ENCODE assay signal across 13 cellular contexts in genomic region chr11:10674991-10675440, GRCh38. TPM values are rescaled to one million over a fixed set of nuclear protein-coding genes. Genes with fewer than 3 reads are reported as not detected.
DNase-seq lines count a peak whose midpoint lies in the region; ATAC-seq, FAIRE-seq and TF ChIP-seq lines count a peak whose summit lies in the region.
"Had no signal": no experiment of that assay in that cellular context is flagged by ENCODE, and none has a peak within 500 bp of the region (broad histone marks: within the 10 kb centered on the region; RNA-seq: fewer than 3 reads in every experiment).

No MANE protein-coding gene starts in this region.

- peaks cover 9% of the 10 kb centered on the region for H3K4me1 ChIP-seq in keratinocyte (ENCODE audit: control insufficient read depth, extremely low read depth, insufficient read depth, low read length)
- H3K4me1 ChIP-seq in psoas muscle: peaks cover 29% of the 10 kb centered on the region
- H3K4me1 ChIP-seq in CD4-positive, alpha-beta memory T cell (ENCODE audit: insufficient read depth, low read length): peaks cover 5% of the 10 kb centered on the region
- H3K4me1 ChIP-seq in MM.1S (ENCODE audit: low read length): no peaks in the 10 kb centered on the region

- no peak overlapping the region for H3K4me3 Mint-ChIP-seq in CD4-positive, alpha-beta memory T cell

- H3K4me1 Mint-ChIP-seq in CD4-positive, alpha-beta memory T cell: peaks cover 1 to 7% (median 4%) of the 10 kb centered on the region in 4 donors

- peak overlapping the region in 1 of 3 experiments; percentile 42 for H3K4me3 ChIP-seq in keratinocyte (ENCODE audit: control insufficient read depth in 2 of 3, extremely low read depth in 1 of 3, insufficient read depth in 2 of 3, low read depth in 1 of 3, low read length in 3 of 3)
- peak overlapping the region; percentile 57 for H3K4me3 ChIP-seq in psoas muscle
- H3K4me3 ChIP-seq in CD4-positive, alpha-beta memory T cell (ENCODE audit: low read length in 2 of 2): no peak overlapping the region
- no peak overlapping the region for H3K4me3 ChIP-seq in MM.1S (ENCODE audit: low read length)

- ATAC-seq in psoas muscle: peak; percentile 94 to 98 (median 96)

- CTCF ChIA-PET in CD4-positive, alpha-beta memory T cell (lab: Charles Lee; ENCODE audit: partially characterized antibody): no interaction called here

- H3K27me3 Mint-ChIP-seq in CD4-positive, alpha-beta memory T cell: peaks cover 42 to 45% of the 10 kb centered on the region in 2 donors

- 1 to 2% (median 1%) methylated on average over 8 of the region's 8 CpGs for WGBS in psoas muscle, 3 donors

- H2AFZ ChIP-seq in keratinocyte (ENCODE audit: control insufficient read depth, low read length): peak overlapping the region; percentile 77
- H2AFZ ChIP-seq in MM.1S (ENCODE audit: low read length): no peak overlapping the region

- H3K27ac ChIP-seq in keratinocyte (ENCODE audit: control insufficient read depth, insufficient read depth, low read length) (no peak overlapping the region), psoas muscle (peak overlapping the region; percentile 90), MM.1S (ENCODE audit: low read length) (no peak overlapping the region)
- no peak overlapping the region for H3K27ac ChIP-seq in CD4-positive, alpha-beta memory T cell (ENCODE audit: low read depth, low read length)

- H3K36me3 ChIP-seq in keratinocyte (ENCODE audit: control insufficient read depth in 2 of 2, extremely low read depth in 1 of 2, insufficient read depth in 2 of 2, low read length in 2 of 2) (no peaks in the 10 kb centered on the region), psoas muscle (ENCODE audit: insufficient read depth in 1 of 2, low read depth in 1 of 2) (no peaks in the 10 kb centered on the region), MM.1S (replicated peaks; ENCODE audit: insufficient read depth, low read length) (no peaks in the 10 kb centered on the region)
- H3K36me3 ChIP-seq in CD4-positive, alpha-beta memory T cell (ENCODE audit: insufficient read depth, low read length): no peaks in the 10 kb centered on the region

- FAIRE-seq in keratinocyte (lab: Jason Lieb, UNC): no peak
- no peak for FAIRE-seq in GM19239 (lab: Jason Lieb, UNC)

- TF ChIP-seq CTCF in keratinocyte (optimal IDR thresholded peaks at IDR 0.05 in 1 of 3, IDR thresholded peaks at IDR 0.05 in 1 of 3, conservative IDR thresholded peaks at IDR 0.05 in 1 of 3; ENCODE audit: extremely low read depth in 1 of 3, insufficient read depth in 2 of 3, low read length in 3 of 3): no peak
- no peak for TF ChIP-seq CTCF in psoas muscle (IDR thresholded peaks at IDR 0.05)
- TF ChIP-seq CTCF in MM.1S (IDR thresholded peaks at IDR 0.05; ENCODE audit: low read length): no peak

- H3K4me2 ChIP-seq in keratinocyte (ENCODE audit: control insufficient read depth, extremely low read depth, insufficient read depth, low read depth, low read length): peak overlapping the region; percentile 67
- H3K4me2 ChIP-seq in MM.1S (ENCODE audit: low read depth, low read length): no peak overlapping the region

- no peaks in the 10 kb centered on the region for H3K9me3 Mint-ChIP-seq in CD4-positive, alpha-beta memory T cell

- H3K9ac ChIP-seq in keratinocyte (ENCODE audit: control insufficient read depth, extremely low read depth, insufficient read depth, low read length): no peak overlapping the region
- no peak overlapping the region for H3K9ac ChIP-seq in MM.1S (ENCODE audit: low read length)

- H3F3A ChIP-seq in MM.1S (ENCODE audit: insufficient read depth, low read length): no peaks in the 10 kb centered on the region

- H3K36me3 Mint-ChIP-seq in CD4-positive, alpha-beta memory T cell: no peaks in the 10 kb centered on the region

- no peaks in the 10 kb centered on the region for H3K9me3 ChIP-seq in keratinocyte (ENCODE audit: control insufficient read depth, low read depth, low read length)
- no peaks in the 10 kb centered on the region for H3K9me3 ChIP-seq in psoas muscle
- no peaks in the 10 kb centered on the region for H3K9me3 ChIP-seq in CD4-positive, alpha-beta memory T cell (ENCODE audit: control insufficient read depth in 1 of 2, low read length in 2 of 2)
- H3K9me3 ChIP-seq in MM.1S (replicated peaks; ENCODE audit: insufficient read depth, low read length): no peaks in the 10 kb centered on the region

- POLR2A ChIA-PET in CD4-positive, alpha-beta memory T cell (lab: Charles Lee; ENCODE audit: partially characterized antibody): no interaction called here

- H3K79me2 ChIP-seq in keratinocyte (ENCODE audit: control insufficient read depth, insufficient read depth, low read length) (no peaks in the 10 kb centered on the region), MM.1S (ENCODE audit: low read length) (no peaks in the 10 kb centered on the region)

- DNase-seq in Ammon's horn (ENCODE audit: low spot score) (peak; percentile 77), cerebellar cortex (ENCODE audit: low spot score) (peak; percentile 64), keratinocyte (ENCODE audit: low read depth, low spot score) (no peak), psoas muscle (peak; percentile 70 to 89), MM.1S (no peak), GM19239 (ENCODE audit: insufficient read length, low spot score) (no peak)
- no peak for DNase-seq in CD4-positive, alpha-beta memory T cell
- no peak for DNase-seq in stimulated activated CD8-positive, alpha-beta memory T cell treated with anti-CD3 and anti-CD28 coated beads, Interleukin-4, amount 100 ng/mL, for 48 hours
- DNase-seq: ACHN, activated T-cell treated with anti-CD3 and anti-CD28 coated beads for 4 hours, cortex of kidney, Kasumi-1, T-helper 9 cell had no signal

- no peaks in the 10 kb centered on the region for H3K9me2 ChIP-seq in MM.1S (replicated peaks; ENCODE audit: insufficient read depth, low read length)

- intact Hi-C loops in psoas muscle (cut with DNase I): loop anchor here (5.0 kb wide), 2 partner anchors 57 to 62 kb away; no protein-coding TSS in a partner anchor
- intact Hi-C loops in CD4-positive, alpha-beta memory T cell (cut with micrococcal nuclease): no loop called here

- H3K27me3 ChIP-seq in keratinocyte (ENCODE audit: control insufficient read depth, extremely low read depth, insufficient read depth, low read length) (peaks cover 33% of the 10 kb centered on the region), psoas muscle (ENCODE audit: insufficient read depth in 3 of 3, low read length in 2 of 3) (no peaks in the 10 kb centered on the region), MM.1S (replicated peaks; ENCODE audit: insufficient read depth, low read length) (no peaks in the 10 kb centered on the region)
- peaks cover 8% of the 10 kb centered on the region for H3K27me3 ChIP-seq in CD4-positive, alpha-beta memory T cell (ENCODE audit: insufficient read depth, low read length)

- H3K9me1 ChIP-seq in keratinocyte (ENCODE audit: control insufficient read depth, extremely low read depth, insufficient read depth, low read length): no peaks in the 10 kb centered on the region

- no peaks in the 10 kb centered on the region for H4K20me1 ChIP-seq in keratinocyte (ENCODE audit: control insufficient read depth, extremely low read depth, insufficient read depth, low read length)
- H4K20me1 ChIP-seq in MM.1S (ENCODE audit: insufficient read depth, low read length): no peaks in the 10 kb centered on the region

- dilution Hi-C loops in keratinocyte (cut with MboI; ENCODE audit: extremely low pct_ligation_motif_present, low sequenced_read_pairs): no loop called here

- no peak overlapping the region for H3K27ac Mint-ChIP-seq in CD4-positive, alpha-beta memory T cell

RNA-seq across cellular contexts. Expression of gene IRAG1, which starts 18.5 kb away (rescaled TPM):
- polyA plus RNA-seq in keratinocyte: 0.37 to 0.71 TPM (median 0.51 TPM) in 3 replicates
- polyA plus RNA-seq in keratinocyte (2011; ENCODE audit: low read depth): 0.70 TPM
- 0.30 and 0.64 TPM in 2 replicates for polyA plus RNA-seq in keratinocyte (2011; cell fraction: cytosol; rRNA removed)
- polyA plus RNA-seq in keratinocyte (2011; cell fraction: nucleus; rRNA removed): 0.57 and 0.60 TPM in 2 replicates
- 0.23 and 0.75 TPM in 2 replicates for polyA plus RNA-seq in keratinocyte (2012; ENCODE audit: low replicate concordance)
- 0.33 to 0.99 TPM (median 0.83 TPM) in 3 replicates for polyA minus RNA-seq in keratinocyte
- polyA minus RNA-seq in keratinocyte (2011; cell fraction: cytosol; rRNA and poly(A)+ RNA removed): 0.38 TPM
- polyA minus RNA-seq in keratinocyte (2011; cell fraction: nucleus; rRNA and poly(A)+ RNA removed): 0.32 and 1.8 TPM in 2 replicates
- total RNA-seq in psoas muscle: 1 to 10 TPM; 3.9 to 9.4 (median 4.4) TPM
- 1 to 10 TPM; 1.4 to 2.4 (median 1.8) TPM for polyA plus RNA-seq in psoas muscle
- total RNA-seq in CD4-positive, alpha-beta memory T cell: not detected
- not detected for polyA plus RNA-seq in CD4-positive, alpha-beta memory T cell

Comparison
In these comparisons a context has a peak if more than half of its experiments do, and no peak if none do; other contexts are left out.
1. DNase-seq: peak in Ammon's horn (single experiment), cerebellar cortex (single experiment) and psoas muscle (2 of 2); none in keratinocyte (single experiment), CD4-positive, alpha-beta memory T cell (0 of 5), MM.1S (single experiment), stimulated activated CD8-positive, alpha-beta memory T cell treated with anti-CD3 and anti-CD28 coated beads, Interleukin-4, amount 100 ng/mL, for 48 hours (single experiment) and GM19239 (single experiment).